ENCODE assay signal across 26 cellular contexts in the genomic region with DNA sequence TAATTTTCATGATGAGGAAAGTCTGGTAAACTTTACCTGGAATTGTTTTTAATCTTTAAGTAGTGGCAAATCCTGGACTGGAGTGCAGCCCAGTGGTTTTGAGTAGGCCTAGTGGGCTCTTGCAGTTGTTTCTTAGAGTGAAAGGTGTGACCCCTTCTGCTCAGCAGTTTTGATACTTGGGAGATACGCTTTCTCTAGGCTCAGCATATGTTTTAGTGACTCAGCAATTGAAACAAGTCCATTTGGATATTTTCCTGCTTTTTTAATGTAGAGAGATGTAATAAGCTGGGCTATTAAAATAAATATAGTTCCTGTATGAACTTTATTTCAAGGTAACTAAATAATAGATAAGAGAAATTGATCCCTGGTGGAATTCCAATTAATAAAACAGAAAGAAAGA. TPM values are rescaled to one million over a fixed set of nuclear protein-coding genes. Genes with fewer than 3 reads are reported as not detected.
DNase-seq lines count a peak whose midpoint lies in the region; ATAC-seq and TF ChIP-seq lines count a peak whose summit lies in the region.
"Had no signal": no experiment of that assay in that cellular context is flagged by ENCODE, and none has a peak within 500 bp of the region (broad histone marks: within the 10 kb centered on the region; RNA-seq: fewer than 3 reads in every experiment).

No MANE protein-coding gene starts in this region.

- H3K9me2 ChIP-seq in GM23338 (ENCODE audit: insufficient read depth) = no peaks in the 10 kb centered on the region

- H3K9me3 Mint-ChIP-seq in GM23338 = no peaks in the 10 kb centered on the region
- no peaks in the 10 kb centered on the region for H3K9me3 Mint-ChIP-seq in WTC11
- H3K9me3 Mint-ChIP-seq in activated CD4-positive, alpha-beta memory T cell treated with anti-CD3 and anti-CD28 coated beads for 36 hours = no peaks in the 10 kb centered on the region
- H3K9me3 Mint-ChIP-seq: CD4-positive, CD25-positive, alpha-beta regulatory T cell had no signal

- H3K4me1 Mint-ChIP-seq in GM23338 (peaks cover 69% of the 10 kb centered on the region), WTC11 (peaks cover 59% of the 10 kb centered on the region)
- no peaks in the 10 kb centered on the region for H3K4me1 Mint-ChIP-seq in activated CD4-positive, alpha-beta memory T cell treated with anti-CD3 and anti-CD28 coated beads for 36 hours (ENCODE audit: low read depth)
- H3K4me1 Mint-ChIP-seq: CD4-positive, CD25-positive, alpha-beta regulatory T cell had no signal

- in situ Hi-C loops in ACHN (cut with HindIII; ENCODE audit: low pct_ligation_motif_present, low pct_unique_long_range_greater_than_20kb, low sequenced_read_pairs) = no loop called here

- H3K79me2 ChIP-seq in GM23338 (replicated peaks; ENCODE audit: insufficient read depth) (peaks cover 90% of the 10 kb centered on the region), osteoblast (ENCODE audit: insufficient read depth, low read length) (no peaks in the 10 kb centered on the region)

- no peaks in the 10 kb centered on the region; the same call in 1 of the 2 replicates for H4K20me1 ChIP-seq in GM23338 (replicated peaks; ENCODE audit: insufficient read depth)
- H4K20me1 ChIP-seq in osteoblast (ENCODE audit: insufficient read depth, low read length) = no peaks in the 10 kb centered on the region
- H4K20me1 ChIP-seq: BLaER1 had no signal

- POLR2A ChIA-PET in WTC11 (lab: Charles Lee) = no interaction called here
- POLR2A ChIA-PET in activated CD4-positive, alpha-beta memory T cell treated with anti-CD3 and anti-CD28 coated beads for 36 hours (lab: Charles Lee) = no interaction called here

- H3K36me3 Mint-ChIP-seq in GM23338 (ENCODE audit: low read depth) (peaks cover 72% of the 10 kb centered on the region), WTC11 (peaks cover 16% of the 10 kb centered on the region)
- no peaks in the 10 kb centered on the region for H3K36me3 Mint-ChIP-seq in activated CD4-positive, alpha-beta memory T cell treated with anti-CD3 and anti-CD28 coated beads for 36 hours
- H3K36me3 Mint-ChIP-seq: CD4-positive, CD25-positive, alpha-beta regulatory T cell had no signal

- H3K27me3 ChIP-seq in GM23338 (ENCODE audit: insufficient read depth) (no peaks in the 10 kb centered on the region), osteoblast (ENCODE audit: insufficient read depth, low read length) (no peaks in the 10 kb centered on the region)
- H3K27me3 ChIP-seq: BLaER1, SJSA1 had no signal

- H3K27me3 Mint-ChIP-seq in GM23338 (ENCODE audit: insufficient read depth, low read depth, poor library complexity) = peaks cover 6% of the 10 kb centered on the region
- H3K27me3 Mint-ChIP-seq in WTC11 (ENCODE audit: low read depth) = no peaks in the 10 kb centered on the region
- H3K27me3 Mint-ChIP-seq in activated CD4-positive, alpha-beta memory T cell treated with anti-CD3 and anti-CD28 coated beads for 36 hours = no peaks in the 10 kb centered on the region
- H3K27me3 Mint-ChIP-seq: CD4-positive, CD25-positive, alpha-beta regulatory T cell had no signal

- H3K4me2 ChIP-seq in GM23338 = no peak overlapping the region
- no peak overlapping the region for H3K4me2 ChIP-seq in osteoblast (ENCODE audit: insufficient read depth, low read length)
- H3K4me2 ChIP-seq: BLaER1, KMS-11 had no signal

- no peaks in the 10 kb centered on the region for H3K9me3 ChIP-seq in osteoblast (ENCODE audit: low read depth, low read length)
- H3K9me3 ChIP-seq: BLaER1, SJSA1 had no signal

- peak overlapping the region; percentile 11; the same call in 1 of the 3 replicates for H3K4me3 Mint-ChIP-seq in GM23338
- H3K4me3 Mint-ChIP-seq in WTC11 = no peak overlapping the region
- no peak overlapping the region for H3K4me3 Mint-ChIP-seq in activated CD4-positive, alpha-beta memory T cell treated with anti-CD3 and anti-CD28 coated beads for 36 hours
- H3K4me3 Mint-ChIP-seq: CD4-positive, CD25-positive, alpha-beta regulatory T cell had no signal

- DNase-seq in GM23338 (ENCODE audit: low spot score) (no peak), WTC11 (ENCODE audit: low spot score) (no peak), fibroblast of mammary gland (ENCODE audit: low read depth) (peak; percentile 26), osteoblast (ENCODE audit: insufficient read length, low spot score, missing footprints) (no peak), ACHN (no peak)
- no peak for DNase-seq in activated CD4-positive, alpha-beta memory T cell treated with anti-CD3 and anti-CD28 coated beads for 36 hours
- DNase-seq: 8988T; CD4-positive, CD25-positive, alpha-beta regulatory T cell; DMS153; GOT3; MM.1S; NCI-H1417; NCI-H1694; NCI-H2029 treated with DMSO at 0.1 percent for 48 hours; NCI-H446 treated with DMSO at 0.1 percent for 48 hours; NCI-H526; NCI-H82; NK-92 treated with Interleukin-12 subunit alpha and Interleukin-12 subunit beta, amount 100 ng/mL, for 24 hours; Right ventricle myocardium superior; RPMI8226 had no signal

- H3K27ac Mint-ChIP-seq in GM23338 = peak overlapping the region; percentile 72
- H3K27ac Mint-ChIP-seq in WTC11 = peak overlapping the region; percentile 10; the same call in 1 of the 2 replicates
- H3K27ac Mint-ChIP-seq in activated CD4-positive, alpha-beta memory T cell treated with anti-CD3 and anti-CD28 coated beads for 36 hours = no peak overlapping the region
- H3K27ac Mint-ChIP-seq: CD4-positive, CD25-positive, alpha-beta regulatory T cell had no signal

- intact Hi-C loops in activated CD4-positive, alpha-beta memory T cell treated with anti-CD3 and anti-CD28 coated beads for 36 hours (cut with micrococcal nuclease) = no loop called here

- H3K4me3 ChIP-seq in GM23338 (no peak overlapping the region), fibroblast of mammary gland (ENCODE audit: control insufficient read depth, low read depth, low read length) (no peak overlapping the region), osteoblast (ENCODE audit: insufficient read depth, low read length) (no peak overlapping the region)
- H3K4me3 ChIP-seq: BLaER1, SJSA1 had no signal

- CTCF ChIA-PET in WTC11 (lab: Charles Lee) = no interaction called here
- CTCF ChIA-PET in activated CD4-positive, alpha-beta memory T cell treated with anti-CD3 and anti-CD28 coated beads for 36 hours (lab: Charles Lee) = no interaction called here

- TF ChIP-seq CTCF in GM23338 (conservative IDR thresholded peaks at IDR 0.05; ENCODE audit: low read depth in 2 of 2) (no peak), WTC11 (IDR thresholded peaks at IDR 0.05) (no peak), fibroblast of mammary gland (conservative IDR thresholded peaks at IDR 0.05; ENCODE audit: control insufficient read depth, insufficient read depth, low read depth, low read length) (no peak), osteoblast (IDR thresholded peaks at IDR 0.05; ENCODE audit: extremely low read depth, low read depth, low read length) (no peak)

- H3K4me1 ChIP-seq in GM23338 (ENCODE audit: insufficient read depth) (peaks cover 46% of the 10 kb centered on the region), osteoblast (ENCODE audit: insufficient read depth, low read length) (peaks cover 16% of the 10 kb centered on the region)
- H3K4me1 ChIP-seq: SJSA1 had no signal

- peaks cover 20% of the 10 kb centered on the region; the same call in 1 of the 2 replicates for H3F3A ChIP-seq in GM23338 (replicated peaks; ENCODE audit: low read depth)

- peak overlapping the region; percentile 83 for H3K27ac ChIP-seq in GM23338 (ENCODE audit: low read depth)
- H3K27ac ChIP-seq in osteoblast (ENCODE audit: low read depth, low read length) = peak overlapping the region; percentile 11
- H3K27ac ChIP-seq: BLaER1, KMS-11, SJSA1 had no signal

- H3K36me3 ChIP-seq in GM23338 (ENCODE audit: insufficient read depth) (peaks cover 9% of the 10 kb centered on the region; the same call in 1 of the 2 replicates), osteoblast (ENCODE audit: insufficient read depth, low read length) (no peaks in the 10 kb centered on the region)
- H3K36me3 ChIP-seq: BLaER1, SJSA1 had no signal

- ATAC-seq in GM23338 (no peak), WTC11 (no peak), HG03520 (IDR thresholded peaks at IDR 0.05; ENCODE audit: unreplicated experiment) (no peak), GM19351 (IDR thresholded peaks at IDR 0.05; ENCODE audit: unreplicated experiment) (no peak)
- ATAC-seq: HCT116 had no signal

- H2AFZ ChIP-seq in GM23338 (no peak overlapping the region), osteoblast (ENCODE audit: low read length) (no peak overlapping the region)

TF ChIP-seq in GM23338, 12 proteins besides CTCF, POLR2A, EP300 and RAD21 (continues in another document):
- TF ChIP-seq EZH2 (IDR thresholded peaks at IDR 0.05; ENCODE audit: low read depth, unreplicated experiment) = no peak

TF ChIP-seq in WTC11, 78 proteins besides CTCF, POLR2A, EP300 and RAD21 (continues in another document):
- TF ChIP-seq, protein P1, sequence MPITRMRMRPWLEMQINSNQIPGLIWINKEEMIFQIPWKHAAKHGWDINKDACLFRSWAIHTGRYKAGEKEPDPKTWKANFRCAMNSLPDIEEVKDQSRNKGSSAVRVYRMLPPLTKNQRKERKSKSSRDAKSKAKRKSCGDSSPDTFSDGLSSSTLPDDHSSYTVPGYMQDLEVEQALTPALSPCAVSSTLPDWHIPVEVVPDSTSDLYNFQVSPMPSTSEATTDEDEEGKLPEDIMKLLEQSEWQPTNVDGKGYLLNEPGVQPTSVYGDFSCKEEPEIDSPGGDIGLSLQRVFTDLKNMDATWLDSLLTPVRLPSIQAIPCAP (CRISPR knock-in tag; IDR thresholded peaks at IDR 0.05) = no peak

RNA-seq across cellular contexts. Expression of a gene that starts 6.0 kb away (rescaled TPM):
- total RNA-seq in GM23338 (2014; rRNA removed; shearing (Covaris generic)) = 130 and 147 TPM in 2 replicates
- 376 and 377 TPM in 2 replicates for polyA plus RNA-seq in GM23338 (2016; fragmentation: Nextera tagmentation; extraction: Ambion mirVana)
- total RNA-seq in WTC11 (2021) (61.0 to 95.4 TPM (median 63.6 TPM) in 3 replicates), osteoblast (1.8 and 3.6 TPM in 2 replicates)
- 1 to 10 TPM; 9.6 to 9.7 TPM for total RNA-seq in activated CD4-positive, alpha-beta memory T cell treated with anti-CD3 and anti-CD28 coated beads for 36 hours

RNA-seq across cellular contexts. Expression of a gene that starts 6.1 kb away (rescaled TPM):
- 8.1 and 10.0 TPM in 2 replicates for total RNA-seq in GM23338 (2014; rRNA removed; shearing (Covaris generic))
- 4.1 and 4.3 TPM in 2 replicates for polyA plus RNA-seq in GM23338 (2016; fragmentation: Nextera tagmentation; extraction: Ambion mirVana)
- total RNA-seq in WTC11 (2021) = 5.9 to 6.4 TPM (median 6.3 TPM) in 3 replicates
- 6.5 TPM in 2 replicates for total RNA-seq in osteoblast
- 1 to 10 TPM; 3.3 to 3.5 TPM for total RNA-seq in activated CD4-positive, alpha-beta memory T cell treated with anti-CD3 and anti-CD28 coated beads for 36 hours

RNA-seq across cellular contexts. Expression of a gene that starts 48.7 kb away (rescaled TPM):
- total RNA-seq in GM23338 (2014; rRNA removed; shearing (Covaris generic)) = 19.1 and 19.6 TPM in 2 replicates
- 8.6 and 10.7 TPM in 2 replicates for polyA plus RNA-seq in GM23338 (2016; fragmentation: Nextera tagmentation; extraction: Ambion mirVana)
- total RNA-seq in WTC11 (2021) (13.4 to 15.8 TPM (median 14.8 TPM) in 3 replicates), osteoblast (17.7 and 19.2 TPM in 2 replicates)
- total RNA-seq in activated CD4-positive, alpha-beta memory T cell treated with anti-CD3 and anti-CD28 coated beads for 36 hours = 10 to 100 TPM; 12.6 to 13.0 TPM
